In genomic region chr1:61724721-61725694, GRCh38 we compare ENCODE assay signal across 1 cellular context.
TF ChIP-seq lines count a peak whose summit lies in the region.

TM2D1 (minus strand) TSS chr1:61725141; CDS start chr1:61725120, 21 bp downstream.

TF ChIP-seq in K562, 482 proteins besides CTCF, POLR2A, EP300 and RAD21 (continued from another document and continues in another):
- no peak for TF ChIP-seq MBD1 (CRISPR knock-in tag; IDR thresholded peaks at IDR 0.05)
- TF ChIP-seq TRIM24 (IDR thresholded peaks at IDR 0.05): no peak
- peak; percentile 90 for TF ChIP-seq POLR2H (tag; IDR thresholded peaks at IDR 0.05; ENCODE audit: low read depth)
- TF ChIP-seq SMARCB1 (IDR thresholded peaks at IDR 0.05; ENCODE audit: insufficient read length, low read depth): no peak
- TF ChIP-seq KLF10 (CRISPR knock-in tag; IDR thresholded peaks at IDR 0.05): no peak
- no peak; the same call in none of the 2 replicates for TF ChIP-seq CREB1 (IDR thresholded peaks at IDR 0.05)
- TF ChIP-seq CREB1 (CRISPR knock-in tag; IDR thresholded peaks at IDR 0.05): peak; percentile 16; the same call in 1 of the 2 replicates
- TF ChIP-seq ZNF444 (CRISPR knock-in tag; IDR thresholded peaks at IDR 0.05): no peak
- peak in 1 of 2 experiments; percentile 76; a peak in 2 of 4 replicates for TF ChIP-seq RCOR1 (IDR thresholded peaks at IDR 0.05; ENCODE audit: borderline replicate concordance in 1 of 2, low read depth in 2 of 2, low read length in 2 of 2)
- TF ChIP-seq ZNF695 (CRISPR knock-in tag; IDR thresholded peaks at IDR 0.05): no peak
- TF ChIP-seq SIN3A (IDR thresholded peaks at IDR 0.05; ENCODE audit: borderline replicate concordance in 2 of 2, control insufficient read depth in 1 of 2, low read depth in 2 of 2, low read length in 2 of 2): peak in 1 of 2 experiments; percentile 84; a peak in 1 of 4 replicates
- no peak for TF ChIP-seq ZBTB26 (CRISPR knock-in tag; IDR thresholded peaks at IDR 0.05)
- peak; percentile 73 for TF ChIP-seq SMAD1 (IDR thresholded peaks at IDR 0.05; ENCODE audit: low read depth, low read length, partially characterized antibody)
- TF ChIP-seq ZNF146 (CRISPR knock-in tag; IDR thresholded peaks at IDR 0.05; ENCODE audit: unreplicated experiment): no peak
- TF ChIP-seq ZNF57 (CRISPR knock-in tag; IDR thresholded peaks at IDR 0.05): no peak
- TF ChIP-seq CHAMP1 (IDR thresholded peaks at IDR 0.05): no peak
- no peak for TF ChIP-seq GTF3C2 (IDR thresholded peaks at IDR 0.05; ENCODE audit: borderline replicate concordance, extremely low read depth, insufficient read length)
- TF ChIP-seq RNF219 (CRISPR knock-in tag; IDR thresholded peaks at IDR 0.05): no peak
- peak; percentile 57 for TF ChIP-seq ASH1L (IDR thresholded peaks at IDR 0.05; ENCODE audit: borderline replicate concordance, low read depth, partially characterized antibody)
- TF ChIP-seq YBX1 (IDR thresholded peaks at IDR 0.05): no peak
- TF ChIP-seq EWSR1 (IDR thresholded peaks at IDR 0.05; ENCODE audit: borderline replicate concordance, low read depth, partially characterized antibody): no peak
- TF ChIP-seq SRSF7 (optimal IDR thresholded peaks at IDR 0.05; ENCODE audit: low read depth, low read length): no peak
- no peak for TF ChIP-seq ZNF408 (CRISPR knock-in tag; IDR thresholded peaks at IDR 0.05; ENCODE audit: low read depth)
- peak; percentile 82; the same call in 1 of the 2 replicates for TF ChIP-seq STAT6 (CRISPR knock-in tag; IDR thresholded peaks at IDR 0.05)
- TF ChIP-seq RNF2 (IDR thresholded peaks at IDR 0.05): peak; percentile 63; the same call in 1 of the 2 replicates
- peak; percentile 81 for TF ChIP-seq GTF2E2 (tag; IDR thresholded peaks at IDR 0.05)
- TF ChIP-seq ZNF217 (CRISPR knock-in tag; IDR thresholded peaks at IDR 0.05): no peak
- 0 out of 2 replicates have a peak, but pooled peaks have one; percentile 89 for TF ChIP-seq ZBTB49 (CRISPR knock-in tag; IDR thresholded peaks at IDR 0.05; ENCODE audit: borderline replicate concordance)
- no peak for TF ChIP-seq CBX5 (IDR thresholded peaks at IDR 0.05; ENCODE audit: borderline replicate concordance, low read depth)
- TF ChIP-seq HIVEP1 (CRISPR knock-in tag; IDR thresholded peaks at IDR 0.05): no peak
- TF ChIP-seq COPS2 (conservative IDR thresholded peaks at IDR 0.05): no peak
- no peak for TF ChIP-seq FOXP1 (CRISPR knock-in tag; IDR thresholded peaks at IDR 0.05)
- TF ChIP-seq TCFL5 (CRISPR knock-in tag; conservative IDR thresholded peaks at IDR 0.05): no peak
- TF ChIP-seq ZNF696 (CRISPR knock-in tag; conservative IDR thresholded peaks at IDR 0.05): no peak
- TF ChIP-seq KDM5B (IDR thresholded peaks at IDR 0.05; ENCODE audit: insufficient replicate concordance, low read depth, low read length): peak; percentile 99
- TF ChIP-seq ZFP91 (CRISPR knock-in tag; IDR thresholded peaks at IDR 0.05): peak; percentile 99
- TF ChIP-seq ARID4B (CRISPR knock-in tag; IDR thresholded peaks at IDR 0.05): no peak
- no peak for TF ChIP-seq ZNF134 (CRISPR knock-in tag; conservative IDR thresholded peaks at IDR 0.05)
